Comparison of ENCODE assay signal across 31 cellular contexts in genomic region chr14:49401373-49401772, GRCh38.
"Had no signal": no experiment of that assay in that cellular context is flagged by ENCODE, and none has a peak within 500 bp of the region (broad histone marks: within the 10 kb centered on the region; RNA-seq: fewer than 3 reads in every experiment).

No MANE protein-coding gene starts in this region.

- ATAC-seq: activated naive CD4-positive, alpha-beta T cell treated with anti-CD3 and anti-CD28 coated beads, Interleukin-2, amount 50 U/mL, for 72 hours; activated naive CD8-positive, alpha-beta T cell treated with anti-CD3 and anti-CD28 coated beads, Interleukin-2, amount 50 U/mL, for 24 hours; activated T-cell treated with anti-CD3 and anti-CD28 coated beads, Interleukin-2, amount 50 U/mL, for 4 hours; activated T-cell treated with anti-CD3 and anti-CD28 coated beads, Interleukin-2, amount 50 U/mL, for 72 hours; activated T-helper 17 cell treated with anti-CD3 and anti-CD28 coated beads, Interleukin-2, amount 50 U/mL, for 72 hours; body of pancreas had no signal

- H3K4me3 ChIP-seq: ascending aorta, body of pancreas, breast epithelium, cardiac muscle cell had no signal

- H3K27me3 ChIP-seq: ascending aorta, body of pancreas, brain microvascular endothelial cell, breast epithelium, cardiac muscle cell had no signal

- H3K36me3 ChIP-seq: ascending aorta, brain microvascular endothelial cell, breast epithelium, cardiac muscle cell had no signal

- H3K27ac ChIP-seq: ascending aorta, body of pancreas, brain microvascular endothelial cell, breast epithelium, cardiac muscle cell had no signal

- DNase-seq: activated effector memory CD4-positive, alpha-beta T cell treated with anti-CD3 and anti-CD28 coated beads, Interleukin-2, amount 50 U/mL, for 16 hours; activated effector memory CD4-positive, alpha-beta T cell treated with Interleukin-2 at 50 U/mL for 16 hours; activated gamma-delta T cell; activated gamma-delta T cell treated with Interleukin-2 at 50 U/mL for 16 hours; activated naive CD4-positive, alpha-beta T cell; activated naive CD4-positive, alpha-beta T cell treated with anti-CD3 and anti-CD28 coated beads for 36 hours; activated naive CD4-positive, alpha-beta T cell treated with anti-CD3 and anti-CD28 coated beads, Interleukin-2, amount 10 ng/mL, durations not matched to agents 7 days and 5 days; activated naive CD4-positive, alpha-beta T cell treated with anti-CD3 and anti-CD28 coated beads, Interleukin-2, amount 50 U/mL, for 16 hours; activated naive CD4-positive, alpha-beta T cell treated with Interleukin-2 at 50 U/mL for 16 hours; activated naive CD8-positive, alpha-beta T cell treated with anti-CD3 and anti-CD28 coated beads for 36 hours; activated naive CD8-positive, alpha-beta T cell treated with anti-CD3 and anti-CD28 coated beads, Interleukin-2, amount 10 ng/mL, durations not matched to agents 7 days and 5 days; activated naive CD8-positive, alpha-beta T cell treated with anti-CD3 and anti-CD28 coated beads, Interleukin-2, amount 50 U/mL, for 24 hours; activated T-cell treated with anti-CD3 and anti-CD28 coated beads, Interleukin-2, amount 50 U/mL, for 1 hour; activated T-cell treated with anti-CD3 and anti-CD28 coated beads, Interleukin-2, amount 50 U/mL, for 24 hours; activated T-cell treated with anti-CD3 and anti-CD28 coated beads, Interleukin-2, amount 50 U/mL, for 4 hours; activated T-cell treated with anti-CD3 and anti-CD28 coated beads, Interleukin-2, amount 50 U/mL, for 48 hours; activated T-cell treated with anti-CD3 and anti-CD28 coated beads, Interleukin-2, amount 50 U/mL, for 72 hours; amniotic stem cell; amygdala; anterior cingulate cortex; aorta; body of pancreas; brain microvascular endothelial cell; caudate nucleus; central memory CD4-positive, alpha-beta T cell; cerebellar nuclear complex had no signal

- H3K9me3 ChIP-seq: ascending aorta, body of pancreas, breast epithelium had no signal

- H3K4me1 ChIP-seq: ascending aorta, body of pancreas, breast epithelium had no signal
